In the genomic region with DNA sequence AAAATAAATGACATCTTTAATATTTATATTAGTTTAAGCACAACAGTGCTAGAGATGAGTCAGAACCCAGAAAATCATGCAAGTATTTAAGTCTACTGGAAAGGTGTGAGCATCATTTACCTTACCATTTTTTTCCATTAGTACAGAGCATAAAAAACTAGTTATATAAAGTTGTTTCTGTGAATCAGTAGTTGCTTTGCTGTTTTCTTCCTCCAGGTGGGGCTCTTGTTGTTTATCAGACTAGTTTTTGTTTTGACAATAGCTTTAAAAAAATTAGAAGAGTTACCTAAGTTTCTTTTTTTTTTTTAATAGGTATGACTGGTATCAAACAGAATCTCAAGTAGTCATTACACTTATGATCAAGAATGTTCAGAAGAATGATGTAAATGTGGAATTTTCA, we compare ENCODE assay signal across 8 cellular contexts. TPM values are rescaled to one million over a fixed set of nuclear protein-coding genes. Genes with fewer than 3 reads are reported as not detected.
DNase-seq lines count a peak whose midpoint lies in the region; ATAC-seq and TF ChIP-seq lines count a peak whose summit lies in the region.

No MANE protein-coding gene starts in this region.

- no peak for TF ChIP-seq POLR2A in ovary (IDR thresholded peaks at IDR 0.05)

- no peaks in the 10 kb centered on the region for H3K79me2 ChIP-seq in KMS-11 (ENCODE audit: insufficient read depth, low read depth)

- no peaks in the 10 kb centered on the region for H3K9me3 ChIP-seq in ovary

- in situ Hi-C loops in astrocyte of the spinal cord (cut with HindIII; ENCODE audit: low sequenced_read_pairs), result no loop called here

- DNase-seq in DMS53 (lab: John Stamatoyannopoulos, UW) (peak; percentile 70), astrocyte of the spinal cord (ENCODE audit: low read depth, low spot score) (peak; percentile 28), midbrain (lab: John Stamatoyannopoulos, UW) (peak; percentile 3), ovary (no peak), activated gamma-delta T cell (lab: John Stamatoyannopoulos, UW) (no peak), GM19240 (ENCODE audit: insufficient read length, low spot score) (no peak)

- no peak overlapping the region for H2AFZ ChIP-seq in KMS-11 (ENCODE audit: low read depth)

- H3K27ac ChIP-seq in KMS-11, result no peak overlapping the region
- no peak overlapping the region for H3K27ac ChIP-seq in ovary

- peaks cover 6% of the 10 kb centered on the region for H3K4me1 ChIP-seq in KMS-11 (ENCODE audit: low read depth, poor library complexity, severe bottlenecking)
- H3K4me1 ChIP-seq in ovary (ENCODE audit: insufficient read depth), result no peaks in the 10 kb centered on the region

- H3K36me3 ChIP-seq in KMS-11 (ENCODE audit: insufficient read depth), result no peaks in the 10 kb centered on the region
- H3K36me3 ChIP-seq in ovary, result no peaks in the 10 kb centered on the region

- no peak overlapping the region for H3K4me2 ChIP-seq in KMS-11

- TF ChIP-seq CTCF in KMS-11 (conservative IDR thresholded peaks at IDR 0.05; ENCODE audit: low read depth, low read length) (peak; percentile 67), astrocyte of the spinal cord (IDR thresholded peaks at IDR 0.05; ENCODE audit: low read depth, low read length) (peak; percentile 46), ovary (IDR thresholded peaks at IDR 0.05) (no peak)

- no peak for ATAC-seq in HG02623 (IDR thresholded peaks at IDR 0.05; ENCODE audit: unreplicated experiment)

- H3K4me3 ChIP-seq in KMS-11 (IDR thresholded peaks at IDR 0.05; ENCODE audit: insufficient read depth, low read depth, low read length), result no peak overlapping the region
- H3K4me3 ChIP-seq in astrocyte of the spinal cord (ENCODE audit: low read depth, low read length), result no peak overlapping the region
- no peak overlapping the region for H3K4me3 ChIP-seq in ovary

- H3K27me3 ChIP-seq in KMS-11 (ENCODE audit: insufficient read depth, low read depth) (no peaks in the 10 kb centered on the region), ovary (no peaks in the 10 kb centered on the region)

- H4K20me1 ChIP-seq in KMS-11 (ENCODE audit: insufficient read depth), result no peaks in the 10 kb centered on the region

- no peak overlapping the region for H3K9ac ChIP-seq in KMS-11

- intact Hi-C loops in ovary (cut with DNase I), result no loop called here

- no peak for TF ChIP-seq EP300 in ovary (IDR thresholded peaks at IDR 0.05)

RNA-seq across cellular contexts. Expression of a gene that starts 12.7 kb away (rescaled TPM):
- total RNA-seq in ovary, result 10 to 100 TPM; 31.0 to 50.7 (median 45.6) TPM
- polyA plus RNA-seq in ovary, result 10 to 100 TPM; 20.0 to 33.7 TPM

RNA-seq across cellular contexts. Expression of a gene that starts 23.1 kb away (rescaled TPM):
- total RNA-seq in ovary, result 10 to 100 TPM in 3 of 7 donors, 1 to 10 TPM in 4; 2.3 to 12.6 (median 8.5) TPM
- polyA plus RNA-seq in ovary, result 10 to 100 TPM; 10.3 to 16.2 TPM

Comparison
In these comparisons a context has a peak if more than half of its experiments do, and no peak if none do; other contexts are left out.
1. DNase-seq: peak in DMS53 (single experiment), astrocyte of the spinal cord (single experiment) and midbrain (single experiment); none in ovary (0 of 5), activated gamma-delta T cell (single experiment) and GM19240 (single experiment).
2. CTCF ChIP-seq: peak in KMS-11 (single experiment) and astrocyte of the spinal cord (single experiment); none in ovary (0 of 3).